In genomic region chr3:164479978-164480377, GRCh38 we compare ENCODE assay signal across 13 cellular contexts.
DNase-seq lines count a peak whose midpoint lies in the region; ATAC-seq, FAIRE-seq and TF ChIP-seq lines count a peak whose summit lies in the region.
"Had no signal": no experiment of that assay in that cellular context is flagged by ENCODE, and none has a peak within 500 bp of the region (broad histone marks: within the 10 kb centered on the region; RNA-seq: fewer than 3 reads in every experiment).

No MANE protein-coding gene starts in this region.

- FAIRE-seq in endometrium (lab: Jason Lieb, UNC): peak; percentile 50

- DNase-seq in COR-L47 (lab: John Stamatoyannopoulos, UW) (peak; percentile 35), NCI-H69 (lab: John Stamatoyannopoulos, UW) (peak; percentile 43), left colon (no peak), NCI-H2196 (lab: John Stamatoyannopoulos, UW; ENCODE audit: unreplicated experiment) (no peak), NCI-H510A treated with DMSO at 0.1 percent for 48 hours (lab: John Stamatoyannopoulos, UW) (no peak)
- DNase-seq: CD8-positive, alpha-beta memory T cell; DMS53; GF-D8; HCEC 1CT; HFFc6 had no signal

- peak overlapping the region; percentile 61 for H3K27ac ChIP-seq in 22Rv1
- H3K27ac ChIP-seq: HL-60 had no signal

- ATAC-seq in left colon: no peak

- no peak for TF ChIP-seq CTCF in 22Rv1 (IDR thresholded peaks at IDR 0.05)

- intact Hi-C loops in left colon (cut with DNase I, micrococcal nuclease): no loop called here

Comparison
In these comparisons a context has a peak if more than half of its experiments do, and no peak if none do; other contexts are left out.
1. DNase-seq: peak in COR-L47 (single experiment) and NCI-H69 (single experiment); none in left colon (0 of 2), NCI-H2196 (single experiment) and NCI-H510A treated with DMSO at 0.1 percent for 48 hours (single experiment).